1 cellular context compared by ENCODE assay signal in genomic region chr21:31283025-31283424, GRCh38.
A peak's percentile ranks its signal among the peaks of the same experiment; 100 is the strongest.
TF ChIP-seq lines count a peak whose summit lies in the region.

No MANE protein-coding gene starts in this region.

TF ChIP-seq in HEK293, 187 proteins besides CTCF, POLR2A, EP300 and RAD21 (continued from another document):
- TF ChIP-seq TSHZ1 (tag by site-specific recombination; IDR thresholded peaks at IDR 0.05; ENCODE audit: borderline replicate concordance) (peak; percentile 55; the same call in 1 of the 2 replicates), GLIS1 (tag by site-specific recombination; IDR thresholded peaks at IDR 0.05) (peak; percentile 16; the same call in 1 of the 2 replicates)
